Comparison of ENCODE assay signal across 12 cellular contexts in genomic region chr2:152432206-152432653, GRCh38.
DNase-seq lines count a peak whose midpoint lies in the region; ATAC-seq and TF ChIP-seq lines count a peak whose summit lies in the region.
"Had no signal": no experiment of that assay in that cellular context is flagged by ENCODE, and none has a peak within 500 bp of the region (broad histone marks: within the 10 kb centered on the region; RNA-seq: fewer than 3 reads in every experiment).

No MANE protein-coding gene starts in this region.

- TF ChIP-seq CTCF in AG09319 (IDR thresholded peaks at IDR 0.05; ENCODE audit: low read depth, low read length), result no peak
- no peak for TF ChIP-seq CTCF in lung (IDR thresholded peaks at IDR 0.05; ENCODE audit: control extremely low read depth, extremely low read depth)

- no peaks in the 10 kb centered on the region for H3K36me3 Mint-ChIP-seq in dendritic cell treated with granulocyte-macrophage colony-stimulating factor and Interleukin-4, amounts not matched to agents 40 ng/mL and 50 ng/mL, for 4 days (ENCODE audit: low read depth)
- H3K36me3 Mint-ChIP-seq: CD4-positive, CD25-positive, alpha-beta regulatory T cell had no signal

- peak; percentile 68 for DNase-seq in AG09319 (ENCODE audit: extremely low read depth, low read depth)
- peak; percentile 84 for DNase-seq in NCI-H2171 treated with DMSO at 0.1 percent for 48 hours (lab: John Stamatoyannopoulos, UW)
- peak; percentile 37 for DNase-seq in lung (ENCODE audit: low spot score)
- no peak for DNase-seq in activated CD8-positive, alpha-beta memory T cell treated with anti-CD3 and anti-CD28 coated beads, Interleukin-2, amount 50 U/mL, for 48 hours
- no peak for DNase-seq in NCI-H526 treated with DMSO at 0.1 percent for 48 hours (lab: John Stamatoyannopoulos, UW)
- DNase-seq: CD4-positive, CD25-positive, alpha-beta regulatory T cell; KG1 had no signal

- H3K27me3 Mint-ChIP-seq in dendritic cell treated with granulocyte-macrophage colony-stimulating factor and Interleukin-4, amounts not matched to agents 40 ng/mL and 50 ng/mL, for 4 days, result no peaks in the 10 kb centered on the region

- H3K4me1 ChIP-seq in lung (ENCODE audit: control insufficient read depth in 2 of 2, insufficient read depth in 2 of 2, low read length in 2 of 2), result peaks cover 9 to 18% of the 10 kb centered on the region in 2 donors

- no peaks in the 10 kb centered on the region for H3K36me3 ChIP-seq in lung (ENCODE audit: control insufficient read depth in 2 of 2, insufficient read depth in 2 of 2, low read length in 2 of 2)

- no peaks in the 10 kb centered on the region for H3K9me3 ChIP-seq in lung (ENCODE audit: control insufficient read depth in 2 of 2, insufficient read depth in 1 of 2, low read length in 1 of 2)

- H3K4me3 ChIP-seq in lung, result no peak overlapping the region

- intact Hi-C loops in dendritic cell treated with granulocyte-macrophage colony-stimulating factor and Interleukin-4, amounts not matched to agents 40 ng/mL and 50 ng/mL, for 4 days (cut with micrococcal nuclease), result no loop called here

- H3K4me3 Mint-ChIP-seq in dendritic cell treated with granulocyte-macrophage colony-stimulating factor and Interleukin-4, amounts not matched to agents 40 ng/mL and 50 ng/mL, for 4 days, result no peak overlapping the region
- H3K4me3 Mint-ChIP-seq: CD4-positive, CD25-positive, alpha-beta regulatory T cell had no signal

- peak overlapping the region in 1 of 2 donors; percentile 13 for H3K27ac ChIP-seq in lung (ENCODE audit: low read depth in 1 of 2, low read length in 1 of 2)
- H3K27ac ChIP-seq: parathyroid adenoma, VCaP had no signal

- H3K27me3 ChIP-seq in lung (ENCODE audit: control insufficient read depth, insufficient read depth), result no peaks in the 10 kb centered on the region

- 22 to 42% methylated on average over 3 of the region's 3 CpGs for WGBS in lung, 2 donors

- peak overlapping the region; percentile 46 for H3K27ac Mint-ChIP-seq in dendritic cell treated with granulocyte-macrophage colony-stimulating factor and Interleukin-4, amounts not matched to agents 40 ng/mL and 50 ng/mL, for 4 days
- H3K27ac Mint-ChIP-seq: CD4-positive, CD25-positive, alpha-beta regulatory T cell had no signal

- ATAC-seq in lung (ENCODE audit: insufficient read depth, low FRiP score) (peak; percentile 82), HG03565 (IDR thresholded peaks at IDR 0.05; ENCODE audit: unreplicated experiment) (no peak), HG02938 (IDR thresholded peaks at IDR 0.05; ENCODE audit: unreplicated experiment) (no peak)

- H3K9me3 Mint-ChIP-seq in dendritic cell treated with granulocyte-macrophage colony-stimulating factor and Interleukin-4, amounts not matched to agents 40 ng/mL and 50 ng/mL, for 4 days, result no peaks in the 10 kb centered on the region

- peaks cover 28% of the 10 kb centered on the region for H3K4me1 Mint-ChIP-seq in dendritic cell treated with granulocyte-macrophage colony-stimulating factor and Interleukin-4, amounts not matched to agents 40 ng/mL and 50 ng/mL, for 4 days (ENCODE audit: low read depth)
- H3K4me1 Mint-ChIP-seq: CD4-positive, CD25-positive, alpha-beta regulatory T cell had no signal

Comparison
In these comparisons a context has a peak if more than half of its experiments do, and no peak if none do; other contexts are left out.
1. DNase-seq: peak in AG09319 (single experiment), NCI-H2171 treated with DMSO at 0.1 percent for 48 hours (single experiment) and lung (single experiment); none in activated CD8-positive, alpha-beta memory T cell treated with anti-CD3 and anti-CD28 coated beads, Interleukin-2, amount 50 U/mL, for 48 hours (single experiment) and NCI-H526 treated with DMSO at 0.1 percent for 48 hours (single experiment).